In genomic region chr16:67395105-67395457, GRCh38 we compare ENCODE assay signal across 13 cellular contexts. TPM values are rescaled to one million over a fixed set of nuclear protein-coding genes. Genes with fewer than 3 reads are reported as not detected.
DNase-seq lines count a peak whose midpoint lies in the region; ATAC-seq and TF ChIP-seq lines count a peak whose summit lies in the region.
"Had no signal": no experiment of that assay in that cellular context is flagged by ENCODE, and none has a peak within 500 bp of the region (broad histone marks: within the 10 kb centered on the region; RNA-seq: fewer than 3 reads in every experiment).

No MANE protein-coding gene starts in this region.

- no peak overlapping the region for H3K4me3 Mint-ChIP-seq in activated T-cell treated with anti-CD3 and anti-CD28 coated beads, Interleukin-2, amount 50 U/mL, for 4 hours
- peak overlapping the region in 1 of 2 donors; percentile 42 for H3K4me3 Mint-ChIP-seq in effector memory CD8-positive, alpha-beta T cell
- H3K4me3 Mint-ChIP-seq: activated CD8-positive, alpha-beta T cell treated with anti-CD3 and anti-CD28 coated beads for 36 hours had no signal

- H3K4me2 ChIP-seq in hepatocyte (peak overlapping the region; percentile 91), osteoblast (ENCODE audit: insufficient read depth, low read length) (no peak overlapping the region)

- H3K36me3 Mint-ChIP-seq in activated T-cell treated with anti-CD3 and anti-CD28 coated beads, Interleukin-2, amount 50 U/mL, for 4 hours (ENCODE audit: insufficient read depth) = no peaks in the 10 kb centered on the region
- H3K36me3 Mint-ChIP-seq in effector memory CD8-positive, alpha-beta T cell (ENCODE audit: insufficient read depth) = peaks cover 3% of the 10 kb centered on the region

- no peak overlapping the region for H3K27ac Mint-ChIP-seq in effector memory CD8-positive, alpha-beta T cell
- H3K27ac Mint-ChIP-seq: activated CD8-positive, alpha-beta T cell treated with anti-CD3 and anti-CD28 coated beads for 36 hours had no signal

- H3K4me1 ChIP-seq in right atrium auricular region (peaks cover 0 to 98% of the 10 kb centered on the region in 2 donors), hepatocyte (ENCODE audit: insufficient read depth) (peaks cover 24% of the 10 kb centered on the region), osteoblast (ENCODE audit: insufficient read depth, low read length) (peaks cover 19% of the 10 kb centered on the region), psoas muscle (peaks cover 41% of the 10 kb centered on the region)

- H3K4me3 ChIP-seq in right atrium auricular region (no peak overlapping the region), hepatocyte (no peak overlapping the region), osteoblast (ENCODE audit: insufficient read depth, low read length) (no peak overlapping the region), psoas muscle (no peak overlapping the region)

- DNase-seq in right atrium auricular region (ENCODE audit: low spot score) (no peak), left ventricle myocardium superior (no peak), hepatocyte (ENCODE audit: low spot score) (no peak), osteoblast (ENCODE audit: insufficient read length, low spot score, missing footprints) (peak; percentile 68), psoas muscle (no peak), GF-D8 (lab: John Stamatoyannopoulos, UW) (no peak)
- DNase-seq in activated T-cell treated with anti-CD3 and anti-CD28 coated beads, Interleukin-2, amount 50 U/mL, for 4 hours = no peak
- no peak for DNase-seq in effector memory CD8-positive, alpha-beta T cell
- DNase-seq: activated CD8-positive, alpha-beta T cell treated with anti-CD3 and anti-CD28 coated beads for 36 hours; activated effector memory CD4-positive, alpha-beta T cell treated with Interleukin-2 at 50 U/mL for 16 hours; GDM1 had no signal

- peaks cover 10% of the 10 kb centered on the region for H3K4me1 Mint-ChIP-seq in activated T-cell treated with anti-CD3 and anti-CD28 coated beads, Interleukin-2, amount 50 U/mL, for 4 hours (ENCODE audit: low read depth)
- H3K4me1 Mint-ChIP-seq in effector memory CD8-positive, alpha-beta T cell (ENCODE audit: low read depth in 2 of 2) = peaks cover 5 to 9% of the 10 kb centered on the region in 2 donors

- no peak overlapping the region for H2AFZ ChIP-seq in hepatocyte
- H2AFZ ChIP-seq in osteoblast (ENCODE audit: low read length) = no peak overlapping the region

- WGBS in hepatocyte (ENCODE audit: low lambda C conversion rate, missing lambda C conversion rate) = 86% methylated on average over 10 of the region's 10 CpGs
- 75 to 85% (median 79%) methylated on average over 10 of the region's 10 CpGs for WGBS in psoas muscle, 3 donors

- ATAC-seq in left ventricle myocardium superior = no peak
- ATAC-seq in psoas muscle = no peak
- no peak for ATAC-seq in activated T-cell treated with anti-CD3 and anti-CD28 coated beads, Interleukin-2, amount 50 U/mL, for 4 hours
- ATAC-seq in effector memory CD8-positive, alpha-beta T cell (replicated peaks) = no peak
- ATAC-seq: activated CD8-positive, alpha-beta T cell treated with anti-CD3 and anti-CD28 coated beads for 36 hours had no signal

- H3K27me3 ChIP-seq in right atrium auricular region (no peaks in the 10 kb centered on the region), hepatocyte (peaks cover 29% of the 10 kb centered on the region), osteoblast (ENCODE audit: insufficient read depth, low read length) (peaks cover 19% of the 10 kb centered on the region), psoas muscle (ENCODE audit: insufficient read depth in 3 of 3, low read length in 2 of 3) (peaks cover 0 to 5% (median 4%) of the 10 kb centered on the region in 3 donors)

- H3K36me3 ChIP-seq in right atrium auricular region (no peaks in the 10 kb centered on the region), hepatocyte (replicated peaks; ENCODE audit: insufficient read depth, low read depth) (no peaks in the 10 kb centered on the region), osteoblast (ENCODE audit: insufficient read depth, low read length) (no peaks in the 10 kb centered on the region), psoas muscle (ENCODE audit: insufficient read depth in 1 of 2, low read depth in 1 of 2) (no peaks in the 10 kb centered on the region)
- H3K36me3 ChIP-seq: ascending aorta had no signal

- no peaks in the 10 kb centered on the region for H3K79me2 ChIP-seq in hepatocyte
- no peaks in the 10 kb centered on the region for H3K79me2 ChIP-seq in osteoblast (ENCODE audit: insufficient read depth, low read length)

- peaks cover 41% of the 10 kb centered on the region for H3K27me3 Mint-ChIP-seq in activated T-cell treated with anti-CD3 and anti-CD28 coated beads, Interleukin-2, amount 50 U/mL, for 4 hours (ENCODE audit: low read depth)
- H3K27me3 Mint-ChIP-seq in effector memory CD8-positive, alpha-beta T cell = peaks cover 35 to 79% of the 10 kb centered on the region in 2 donors

- H3K9me2 ChIP-seq in hepatocyte (replicated peaks; ENCODE audit: insufficient read depth) = no peaks in the 10 kb centered on the region

- H3K27ac ChIP-seq in right atrium auricular region (peak overlapping the region; percentile 16 to 30), hepatocyte (no peak overlapping the region), osteoblast (ENCODE audit: low read depth, low read length) (no peak overlapping the region), psoas muscle (no peak overlapping the region)

- no peaks in the 10 kb centered on the region for H3K9me3 ChIP-seq in right atrium auricular region
- no peaks in the 10 kb centered on the region for H3K9me3 ChIP-seq in hepatocyte (ENCODE audit: low read depth)
- H3K9me3 ChIP-seq in osteoblast (ENCODE audit: low read depth, low read length) = no peaks in the 10 kb centered on the region
- H3K9me3 ChIP-seq in psoas muscle = no peaks in the 10 kb centered on the region
- H3K9me3 ChIP-seq: ascending aorta had no signal

- no peaks in the 10 kb centered on the region for H3K9me3 Mint-ChIP-seq in activated T-cell treated with anti-CD3 and anti-CD28 coated beads, Interleukin-2, amount 50 U/mL, for 4 hours
- no peaks in the 10 kb centered on the region for H3K9me3 Mint-ChIP-seq in effector memory CD8-positive, alpha-beta T cell
- H3K9me3 Mint-ChIP-seq: activated CD8-positive, alpha-beta T cell treated with anti-CD3 and anti-CD28 coated beads for 36 hours had no signal

- H4K20me1 ChIP-seq in hepatocyte (ENCODE audit: insufficient read depth, poor library complexity, severe bottlenecking) (no peaks in the 10 kb centered on the region), osteoblast (ENCODE audit: insufficient read depth, low read length) (peaks cover 4% of the 10 kb centered on the region)

- TF ChIP-seq CTCF in right atrium auricular region (IDR thresholded peaks at IDR 0.05) (no peak), hepatocyte (IDR thresholded peaks at IDR 0.05; ENCODE audit: poor library complexity) (no peak), osteoblast (IDR thresholded peaks at IDR 0.05; ENCODE audit: extremely low read depth, low read depth, low read length) (no peak), psoas muscle (IDR thresholded peaks at IDR 0.05) (no peak)

- intact Hi-C loops in left ventricle myocardium superior (cut with micrococcal nuclease) = no loop called here
- intact Hi-C loops in psoas muscle (cut with DNase I) = no loop called here

RNA-seq across cellular contexts. Expression of gene TPPP3, which starts 1.8 kb away (rescaled TPM):
- total RNA-seq in right atrium auricular region (10 to 100 TPM; 24.1 to 56.4 TPM), left ventricle myocardium superior (8.9 TPM), hepatocyte (0.88 and 3.2 TPM in 2 replicates), osteoblast (0.59 and 0.72 TPM in 2 replicates), psoas muscle (10 to 100 TPM; 14.8 to 36.4 (median 25.7) TPM)
- polyA plus RNA-seq in hepatocyte (13.4 and 20.1 TPM in 2 replicates), psoas muscle (10 to 100 TPM in 2 of 3 donors, 1 to 10 TPM in 1; 5.3 to 21.4 (median 17.0) TPM)
- under 1 TPM in 1 of 3 donors, not detected in 2; 0.20 TPM for total RNA-seq in activated T-cell treated with anti-CD3 and anti-CD28 coated beads, Interleukin-2, amount 50 U/mL, for 4 hours
- total RNA-seq: activated CD8-positive, alpha-beta T cell treated with anti-CD3 and anti-CD28 coated beads for 36 hours; lung microvascular endothelial cell had no signal

RNA-seq across cellular contexts. Expression of gene ZDHHC1, which starts 21.2 kb away (rescaled TPM):
- total RNA-seq in right atrium auricular region (10 to 100 TPM in 1 of 2 donors, 1 to 10 TPM in 1; 8.9 to 11.8 TPM), left ventricle myocardium superior (3.5 TPM), hepatocyte (1.9 and 5.9 TPM in 2 replicates), osteoblast (9.0 and 13.3 TPM in 2 replicates), psoas muscle (10 to 100 TPM in 1 of 4 donors, 1 to 10 TPM in 3; 5.8 to 11.0 (median 6.9) TPM)
- polyA plus RNA-seq in hepatocyte (10.0 and 10.6 TPM in 2 replicates), psoas muscle (1 to 10 TPM; 1.7 to 5.0 (median 2.9) TPM)
- under 1 TPM; 0.61 to 0.99 (median 0.79) TPM for total RNA-seq in activated T-cell treated with anti-CD3 and anti-CD28 coated beads, Interleukin-2, amount 50 U/mL, for 4 hours

RNA-seq across cellular contexts. Expression of gene HSD11B2, which starts 35.8 kb away (rescaled TPM):
- total RNA-seq in right atrium auricular region = not detected
- 0.89 TPM for total RNA-seq in left ventricle myocardium superior
- 0.93 and 1.6 TPM in 2 replicates for total RNA-seq in hepatocyte
- polyA plus RNA-seq in hepatocyte = 2.3 and 4.2 TPM in 2 replicates
- not detected in 2 replicates for total RNA-seq in osteoblast
- under 1 TPM; 0.16 to 0.71 (median 0.39) TPM for total RNA-seq in psoas muscle
- under 1 TPM; 0.11 to 0.35 (median 0.17) TPM for polyA plus RNA-seq in psoas muscle
- 1 to 10 TPM; 3.9 to 6.1 (median 5.2) TPM for total RNA-seq in activated T-cell treated with anti-CD3 and anti-CD28 coated beads, Interleukin-2, amount 50 U/mL, for 4 hours
- total RNA-seq: lung microvascular endothelial cell had no signal

Comparison
In these comparisons a context has a peak if more than half of its experiments do, and no peak if none do; other contexts are left out.
1. H3K27ac ChIP-seq: peak in right atrium auricular region (2 of 2); none in hepatocyte (single experiment), osteoblast (single experiment) and psoas muscle (single experiment).